In genomic region chr5:150518712-150519559, GRCh38 we compare ENCODE assay signal across 1 cellular context.
TF ChIP-seq lines count a peak whose summit lies in the region.

No MANE protein-coding gene starts in this region.

TF ChIP-seq in HepG2, 621 proteins besides CTCF, POLR2A, EP300 and RAD21:
- TF ChIP-seq HNF4A (CRISPR knock-in tag; IDR thresholded peaks at IDR 0.05) (peak; percentile 55), RARA (CRISPR knock-in tag; IDR thresholded peaks at IDR 0.05) (peak; percentile 89), BCL6 (CRISPR knock-in tag; IDR thresholded peaks at IDR 0.05) (peak; percentile 93), TBX2 (CRISPR knock-in tag; IDR thresholded peaks at IDR 0.05; ENCODE audit: borderline replicate concordance) (peak; percentile 23; the same call in 1 of the 2 replicates), ZBTB38 (CRISPR knock-in tag; IDR thresholded peaks at IDR 0.05) (0 out of 2 replicates have a peak, but pooled peaks have one; percentile 20), FOSL2 (CRISPR knock-in tag; IDR thresholded peaks at IDR 0.05) (peak; percentile 39), THAP9 (CRISPR knock-in tag; IDR thresholded peaks at IDR 0.05; ENCODE audit: borderline replicate concordance) (peak; percentile 19; the same call in 1 of the 2 replicates), NCOA2 (CRISPR knock-in tag; IDR thresholded peaks at IDR 0.05) (peak; percentile 28; the same call in 1 of the 2 replicates), NR2F6 (IDR thresholded peaks at IDR 0.05) (peak; percentile 58), NR2F6 (CRISPR knock-in tag; IDR thresholded peaks at IDR 0.05) (peak; percentile 67), ZNF687 (CRISPR knock-in tag; IDR thresholded peaks at IDR 0.05) (peak; percentile 59), RXRA (CRISPR knock-in tag; IDR thresholded peaks at IDR 0.05) (peak; percentile 54; the same call in 1 of the 2 replicates), NR2F1 (CRISPR knock-in tag; IDR thresholded peaks at IDR 0.05) (peak; percentile 49 to 69)
